In genomic region chr2:15172825-15173224, GRCh38 we compare ENCODE assay signal across 1 cellular context.
TF ChIP-seq lines count a peak whose summit lies in the region.

No MANE protein-coding gene starts in this region.

TF ChIP-seq in HepG2, 621 proteins besides CTCF, POLR2A, EP300 and RAD21 (continued from another document and continues in another):
- TF ChIP-seq UBTF (CRISPR knock-in tag; IDR thresholded peaks at IDR 0.05) (no peak), POLR2G (IDR thresholded peaks at IDR 0.05; ENCODE audit: low read depth, low read length) (no peak), ZNF546 (CRISPR knock-in tag; conservative IDR thresholded peaks at IDR 0.05) (no peak), ZSCAN20 (CRISPR knock-in tag; IDR thresholded peaks at IDR 0.05; ENCODE audit: borderline replicate concordance) (0 out of 2 replicates have a peak, but pooled peaks have one; percentile 38), NFE2L1 (CRISPR knock-in tag; IDR thresholded peaks at IDR 0.05; ENCODE audit: borderline replicate concordance) (no peak), TEAD2 (CRISPR knock-in tag; IDR thresholded peaks at IDR 0.05) (no peak), THYN1 (CRISPR knock-in tag; IDR thresholded peaks at IDR 0.05; ENCODE audit: borderline replicate concordance, low read depth) (no peak), ZNF646 (CRISPR knock-in tag; IDR thresholded peaks at IDR 0.05) (peak; percentile 54; the same call in 1 of the 2 replicates), ZKSCAN1 (IDR thresholded peaks at IDR 0.05; ENCODE audit: low read length) (0 out of 2 replicates have a peak, but pooled peaks have one; percentile 28), HES4 (CRISPR knock-in tag; IDR thresholded peaks at IDR 0.05; ENCODE audit: borderline replicate concordance) (no peak), PAWR (CRISPR knock-in tag; IDR thresholded peaks at IDR 0.05; ENCODE audit: borderline replicate concordance) (no peak), ATRX (CRISPR knock-in tag; IDR thresholded peaks at IDR 0.05; ENCODE audit: borderline replicate concordance) (no peak), RXRB (CRISPR knock-in tag; IDR thresholded peaks at IDR 0.05; ENCODE audit: borderline replicate concordance) (peak; percentile 84), NCOR1 (IDR thresholded peaks at IDR 0.05; ENCODE audit: borderline replicate concordance, low read length) (peak; percentile 91), SMARCE1 (IDR thresholded peaks at IDR 0.05; ENCODE audit: borderline replicate concordance) (peak; percentile 27; the same call in 1 of the 2 replicates), SRSF9 (IDR thresholded peaks at IDR 0.05; ENCODE audit: borderline replicate concordance, insufficient read depth, low read depth, low read length, poor library complexity, severe bottlenecking) (no peak), HNRNPL (IDR thresholded peaks at IDR 0.05; ENCODE audit: low read depth, low read length) (no peak), NR2F6 (IDR thresholded peaks at IDR 0.05) (peak; percentile 62; the same call in 1 of the 2 replicates), NR2F6 (CRISPR knock-in tag; IDR thresholded peaks at IDR 0.05) (peak; percentile 74), ZNF780A (CRISPR knock-in tag; IDR thresholded peaks at IDR 0.05) (no peak), KLF11 (CRISPR knock-in tag; IDR thresholded peaks at IDR 0.05) (peak; percentile 35; the same call in 1 of the 2 replicates), KAT8 (CRISPR knock-in tag; IDR thresholded peaks at IDR 0.05) (peak; percentile 61; the same call in 1 of the 2 replicates), ZBTB26 (CRISPR knock-in tag; IDR thresholded peaks at IDR 0.05; ENCODE audit: borderline replicate concordance) (no peak), SALL1 (CRISPR knock-in tag; IDR thresholded peaks at IDR 0.05) (peak; percentile 73; the same call in 1 of the 2 replicates), ZNF3 (CRISPR knock-in tag; IDR thresholded peaks at IDR 0.05) (no peak), GPN1 (CRISPR knock-in tag; IDR thresholded peaks at IDR 0.05; ENCODE audit: borderline replicate concordance) (no peak), ZSCAN22 (CRISPR knock-in tag; IDR thresholded peaks at IDR 0.05) (no peak), NFE2 (CRISPR knock-in tag; IDR thresholded peaks at IDR 0.05) (no peak), HMG20B (CRISPR knock-in tag; conservative IDR thresholded peaks at IDR 0.05) (0 out of 2 replicates have a peak, but pooled peaks have one; percentile 60), ZNF441 (CRISPR knock-in tag; IDR thresholded peaks at IDR 0.05; ENCODE audit: borderline replicate concordance) (peak; percentile 76; the same call in 1 of the 2 replicates), ZSCAN25 (CRISPR knock-in tag; IDR thresholded peaks at IDR 0.05) (no peak), BORCS8-MEF2B (CRISPR knock-in tag; IDR thresholded peaks at IDR 0.05) (no peak), ZNF30 (CRISPR knock-in tag; IDR thresholded peaks at IDR 0.05) (no peak), PRPF4 (IDR thresholded peaks at IDR 0.05; ENCODE audit: low read depth, low read length, poor library complexity, severe bottlenecking) (no peak), ZBTB21 (CRISPR knock-in tag; IDR thresholded peaks at IDR 0.05) (no peak), NBN (conservative IDR thresholded peaks at IDR 0.05) (no peak), MAFK (conservative IDR thresholded peaks at IDR 0.05 in 1 of 2, IDR thresholded peaks at IDR 0.05 in 1 of 2; ENCODE audit: low read length in 2 of 2) (peak; percentile 96 to 97), ELF3 (CRISPR knock-in tag; IDR thresholded peaks at IDR 0.05) (peak; percentile 71), ZNF670 (CRISPR knock-in tag; IDR thresholded peaks at IDR 0.05; ENCODE audit: borderline replicate concordance) (no peak), RNF219 (CRISPR knock-in tag; IDR thresholded peaks at IDR 0.05) (no peak), ZFX (CRISPR knock-in tag; IDR thresholded peaks at IDR 0.05; ENCODE audit: low read depth) (no peak), RORA (CRISPR knock-in tag; IDR thresholded peaks at IDR 0.05) (no peak), NR2F1 (CRISPR knock-in tag; IDR thresholded peaks at IDR 0.05) (no peak), ZNF879 (CRISPR knock-in tag; IDR thresholded peaks at IDR 0.05) (no peak)
- TF ChIP-seq, protein P1, sequence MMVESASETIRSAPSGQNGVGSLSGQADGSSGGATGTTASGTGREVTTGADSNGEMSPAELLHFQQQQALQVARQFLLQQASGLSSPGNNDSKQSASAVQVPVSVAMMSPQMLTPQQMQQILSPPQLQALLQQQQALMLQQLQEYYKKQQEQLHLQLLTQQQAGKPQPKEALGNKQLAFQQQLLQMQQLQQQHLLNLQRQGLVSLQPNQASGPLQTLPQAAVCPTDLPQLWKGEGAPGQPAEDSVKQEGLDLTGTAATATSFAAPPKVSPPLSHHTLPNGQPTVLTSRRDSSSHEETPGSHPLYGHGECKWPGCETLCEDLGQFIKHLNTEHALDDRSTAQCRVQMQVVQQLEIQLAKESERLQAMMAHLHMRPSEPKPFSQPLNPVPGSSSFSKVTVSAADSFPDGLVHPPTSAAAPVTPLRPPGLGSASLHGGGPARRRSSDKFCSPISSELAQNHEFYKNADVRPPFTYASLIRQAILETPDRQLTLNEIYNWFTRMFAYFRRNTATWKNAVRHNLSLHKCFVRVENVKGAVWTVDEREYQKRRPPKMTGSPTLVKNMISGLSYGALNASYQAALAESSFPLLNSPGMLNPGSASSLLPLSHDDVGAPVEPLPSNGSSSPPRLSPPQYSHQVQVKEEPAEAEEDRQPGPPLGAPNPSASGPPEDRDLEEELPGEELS (CRISPR knock-in tag; IDR thresholded peaks at IDR 0.05): peak; percentile 90
- TF ChIP-seq, protein P2, sequence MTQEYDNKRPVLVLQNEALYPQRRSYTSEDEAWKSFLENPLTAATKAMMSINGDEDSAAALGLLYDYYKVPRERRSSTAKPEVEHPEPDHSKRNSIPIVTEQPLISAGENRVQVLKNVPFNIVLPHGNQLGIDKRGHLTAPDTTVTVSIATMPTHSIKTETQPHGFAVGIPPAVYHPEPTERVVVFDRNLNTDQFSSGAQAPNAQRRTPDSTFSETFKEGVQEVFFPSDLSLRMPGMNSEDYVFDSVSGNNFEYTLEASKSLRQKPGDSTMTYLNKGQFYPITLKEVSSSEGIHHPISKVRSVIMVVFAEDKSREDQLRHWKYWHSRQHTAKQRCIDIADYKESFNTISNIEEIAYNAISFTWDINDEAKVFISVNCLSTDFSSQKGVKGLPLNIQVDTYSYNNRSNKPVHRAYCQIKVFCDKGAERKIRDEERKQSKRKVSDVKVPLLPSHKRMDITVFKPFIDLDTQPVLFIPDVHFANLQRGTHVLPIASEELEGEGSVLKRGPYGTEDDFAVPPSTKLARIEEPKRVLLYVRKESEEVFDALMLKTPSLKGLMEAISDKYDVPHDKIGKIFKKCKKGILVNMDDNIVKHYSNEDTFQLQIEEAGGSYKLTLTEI (CRISPR knock-in tag; conservative IDR thresholded peaks at IDR 0.05): no peak
- TF ChIP-seq, protein P3, sequence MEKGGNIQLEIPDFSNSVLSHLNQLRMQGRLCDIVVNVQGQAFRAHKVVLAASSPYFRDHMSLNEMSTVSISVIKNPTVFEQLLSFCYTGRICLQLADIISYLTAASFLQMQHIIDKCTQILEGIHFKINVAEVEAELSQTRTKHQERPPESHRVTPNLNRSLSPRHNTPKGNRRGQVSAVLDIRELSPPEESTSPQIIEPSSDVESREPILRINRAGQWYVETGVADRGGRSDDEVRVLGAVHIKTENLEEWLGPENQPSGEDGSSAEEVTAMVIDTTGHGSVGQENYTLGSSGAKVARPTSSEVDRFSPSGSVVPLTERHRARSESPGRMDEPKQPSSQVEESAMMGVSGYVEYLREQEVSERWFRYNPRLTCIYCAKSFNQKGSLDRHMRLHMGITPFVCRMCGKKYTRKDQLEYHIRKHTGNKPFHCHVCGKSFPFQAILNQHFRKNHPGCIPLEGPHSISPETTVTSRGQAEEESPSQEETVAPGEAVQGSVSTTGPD (CRISPR knock-in tag; IDR thresholded peaks at IDR 0.05): no peak
